Comparison of ENCODE assay signal across 15 cellular contexts in genomic region chr10:91061608-91062007, GRCh38.
"Had no signal": no experiment of that assay in that cellular context is flagged by ENCODE, and none has a peak within 500 bp of the region (broad histone marks: within the 10 kb centered on the region; RNA-seq: fewer than 3 reads in every experiment).

No MANE protein-coding gene starts in this region.

- H3K4me1 ChIP-seq: esophagus squamous epithelium had no signal

- DNase-seq: activated B cell treated with CpG ODN at 0.5 μM for 24 hours; activated CD4-positive, alpha-beta T cell treated with anti-CD3 and anti-CD28 coated beads for 48 hours; activated CD8-positive, alpha-beta T cell treated with anti-CD3 and anti-CD28 coated beads for 36 hours; activated effector memory CD4-positive, alpha-beta T cell treated with anti-CD3 and anti-CD28 coated beads, Interleukin-2, amount 50 U/mL, for 16 hours; activated T-cell treated with anti-CD3 and anti-CD28 coated beads, Interleukin-2, amount 50 U/mL, for 48 hours; amniotic stem cell; central memory CD4-positive, alpha-beta T cell; esophagus squamous epithelium; foreskin fibroblast; hypothalamus; naive B cell; stimulated activated naive CD8-positive, alpha-beta T cell treated with anti-CD3 and anti-CD28 coated beads, Interleukin-15, amount 100 ng/mL, for 72 hours had no signal

- H3K9me3 ChIP-seq: esophagus squamous epithelium had no signal

- ATAC-seq: activated CD8-positive, alpha-beta T cell treated with anti-CD3 and anti-CD28 coated beads for 36 hours; activated naive CD4-positive, alpha-beta T cell treated with anti-CD3 and anti-CD28 coated beads, Interleukin-2, amount 50 U/mL, for 72 hours; stimulated activated naive CD8-positive, alpha-beta T cell treated with anti-CD3 and anti-CD28 coated beads, Interleukin-15, amount 100 ng/mL, for 72 hours had no signal

- H3K36me3 ChIP-seq: esophagus squamous epithelium had no signal

- H3K27me3 ChIP-seq: esophagus squamous epithelium had no signal

- H3K27ac ChIP-seq: esophagus squamous epithelium had no signal

- H3K4me3 ChIP-seq: coronary artery, esophagus squamous epithelium, lung had no signal
